In the genomic region with DNA sequence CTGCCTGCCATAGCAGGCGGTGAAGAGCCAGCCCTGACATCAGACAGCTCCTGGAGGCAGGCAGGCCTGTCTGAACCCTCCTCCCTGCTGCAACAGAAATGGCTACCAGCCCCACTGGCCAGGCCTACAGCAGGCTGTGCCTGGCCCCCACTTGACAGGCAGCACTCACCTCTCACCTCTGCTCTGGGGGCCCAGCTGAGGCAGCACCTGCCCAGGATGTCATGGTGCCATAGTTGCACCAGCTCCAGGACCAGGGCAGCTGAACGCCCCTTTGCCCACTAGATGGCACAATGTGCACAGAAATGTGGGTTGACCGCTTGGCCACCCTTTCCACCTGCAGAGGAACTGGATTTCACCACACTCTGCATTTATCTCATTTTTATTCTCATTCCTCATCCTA, we compare ENCODE assay signal across 8 cellular contexts. TPM values are rescaled to one million over a fixed set of nuclear protein-coding genes. Genes with fewer than 3 reads are reported as not detected.
A peak's percentile ranks its signal among the peaks of the same experiment; 100 is the strongest.
DNase-seq lines count a peak whose midpoint lies in the region; ATAC-seq and TF ChIP-seq lines count a peak whose summit lies in the region.

No MANE protein-coding gene starts in this region.

- H3K4me1 ChIP-seq in GM23338 (ENCODE audit: insufficient read depth) = no peaks in the 10 kb centered on the region

- TF ChIP-seq CTCF in GM23338 (conservative IDR thresholded peaks at IDR 0.05; ENCODE audit: low read depth in 2 of 2) (peak; percentile 69 to 95), WTC11 (IDR thresholded peaks at IDR 0.05) (0 out of 2 replicates have a peak, but pooled peaks have one; percentile 26)

- no peak overlapping the region; the same call in 2 of the 3 replicates for H3K4me3 Mint-ChIP-seq in GM23338
- H3K4me3 Mint-ChIP-seq in WTC11 = no peak overlapping the region

- H3K27ac ChIP-seq in GM23338 (ENCODE audit: low read depth) = no peak overlapping the region

- POLR2A ChIA-PET in WTC11 (lab: Charles Lee) = interaction anchor here (1.0 kb wide), 1 partner anchor 150 kb away, joined by 3 read pairs; a partner anchor contains a TSS

- no peaks in the 10 kb centered on the region for H3K27me3 ChIP-seq in GM23338 (ENCODE audit: insufficient read depth)

- H3K27ac Mint-ChIP-seq in GM23338 (no peak overlapping the region), WTC11 (no peak overlapping the region)

- no peaks in the 10 kb centered on the region for H3K36me3 ChIP-seq in GM23338 (ENCODE audit: insufficient read depth)

- H3K79me2 ChIP-seq in GM23338 (replicated peaks; ENCODE audit: insufficient read depth) = no peaks in the 10 kb centered on the region

- ATAC-seq in GM23338 = peak; percentile 82
- ATAC-seq in WTC11 = peak; percentile 78
- ATAC-seq in HG03520 (IDR thresholded peaks at IDR 0.05; ENCODE audit: unreplicated experiment) = no peak

- in situ Hi-C loops in T47D (cut with HindIII; ENCODE audit: low pct_unique_long_range_greater_than_20kb, low sequenced_read_pairs) = no loop called here

- CTCF ChIA-PET in WTC11 (lab: Charles Lee) = interaction anchor here (0.6 to 2.5 kb wide), 40 partner anchors 11 to 467 kb away, joined by 3 to 18 read pairs (median 4); a partner anchor contains a TSS

- no peaks in the 10 kb centered on the region for H3F3A ChIP-seq in GM23338 (replicated peaks; ENCODE audit: low read depth)

- H3K4me3 ChIP-seq in GM23338 = no peak overlapping the region

- no peaks in the 10 kb centered on the region; the same call in 2 of the 3 replicates for H3K9me3 Mint-ChIP-seq in GM23338
- H3K9me3 Mint-ChIP-seq in WTC11 = no peaks in the 10 kb centered on the region

- no peak overlapping the region for H3K4me2 ChIP-seq in GM23338

- H3K4me1 Mint-ChIP-seq in GM23338 (peaks cover 5% of the 10 kb centered on the region), WTC11 (no peaks in the 10 kb centered on the region)

- no peak overlapping the region for H2AFZ ChIP-seq in GM23338

- H3K27me3 Mint-ChIP-seq in GM23338 (ENCODE audit: insufficient read depth, low read depth, poor library complexity) = peaks cover 7% of the 10 kb centered on the region
- no peaks in the 10 kb centered on the region for H3K27me3 Mint-ChIP-seq in WTC11 (ENCODE audit: low read depth)

- H3K9me2 ChIP-seq in GM23338 (ENCODE audit: insufficient read depth) = no peaks in the 10 kb centered on the region

- peak; percentile 56 for DNase-seq in COR-L47 (lab: John Stamatoyannopoulos, UW)
- peak; percentile 74 for DNase-seq in GM23338 (ENCODE audit: low spot score)
- peak; percentile 30 for DNase-seq in NCI-H2107 treated with DMSO at 0.1 percent for 48 hours (lab: John Stamatoyannopoulos, UW; ENCODE audit: unreplicated experiment)
- DNase-seq in WTC11 (ENCODE audit: low spot score) = peak; percentile 71
- DNase-seq in T47D (ENCODE audit: low read depth in 1 of 2, low spot score in 1 of 2) = peak; percentile 73 to 85
- DNase-seq in kidney glomerular epithelial cell (lab: John Stamatoyannopoulos, UW) = peak; percentile 63
- DNase-seq in stimulated activated CD4-positive, alpha-beta T cell treated with anti-CD3 and anti-CD28 coated beads, Interleukin-2, amount 100 ng/mL, for 48 hours = peak; percentile 69 to 73

- H3K36me3 Mint-ChIP-seq in GM23338 (ENCODE audit: low read depth) (peaks cover 9% of the 10 kb centered on the region; the same call in 2 of the 3 replicates), WTC11 (peaks cover 10% of the 10 kb centered on the region; the same call in 1 of the 2 replicates)

- H4K20me1 ChIP-seq in GM23338 (replicated peaks; ENCODE audit: insufficient read depth) = peaks cover 11% of the 10 kb centered on the region; the same call in 1 of the 2 replicates

TF ChIP-seq in WTC11, 78 proteins besides CTCF, POLR2A, EP300 and RAD21:
- TF ChIP-seq GABPB1 (CRISPR knock-in tag; IDR thresholded peaks at IDR 0.05) (peak; percentile 56; the same call in 1 of the 2 replicates), RORB (CRISPR knock-in tag; IDR thresholded peaks at IDR 0.05) (no peak)
TF ChIP-seq in WTC11: peak in this region for 1.

RNA-seq across cellular contexts. Expression of a gene that starts 30.6 kb away (rescaled TPM):
- 62.6 and 70.0 TPM in 2 replicates for total RNA-seq in GM23338 (2014; rRNA removed; shearing (Covaris generic))
- polyA plus RNA-seq in GM23338 (2016; fragmentation: Nextera tagmentation; extraction: Ambion mirVana) = 178 and 191 TPM in 2 replicates
- 70.0 to 74.2 TPM (median 74.2 TPM) in 3 replicates for total RNA-seq in WTC11 (2021)

RNA-seq across cellular contexts. Expression of a gene that starts 30.7 kb away (rescaled TPM):
- total RNA-seq in GM23338 (2014; rRNA removed; shearing (Covaris generic)) = 30.2 and 36.0 TPM in 2 replicates
- polyA plus RNA-seq in GM23338 (2016; fragmentation: Nextera tagmentation; extraction: Ambion mirVana) = 8.0 and 10.1 TPM in 2 replicates
- 72.8 to 75.2 TPM (median 74.0 TPM) in 3 replicates for total RNA-seq in WTC11 (2021)
